Comparison of ENCODE assay signal across 19 cellular contexts in genomic region chr11:528166-528814, GRCh38.
"Had no signal": no experiment of that assay in that cellular context is flagged by ENCODE, and none has a peak within 500 bp of the region (broad histone marks: within the 10 kb centered on the region; RNA-seq: fewer than 3 reads in every experiment).

No MANE protein-coding gene starts in this region.

- H3K27me3 ChIP-seq: sigmoid colon had no signal

- H3K79me2 ChIP-seq: parathyroid adenoma had no signal

- H3K9me3 ChIP-seq: sigmoid colon, thoracic aorta had no signal

- H3K4me3 ChIP-seq: coronary artery, sigmoid colon, thoracic aorta had no signal

- DNase-seq: activated CD4-positive, alpha-beta T cell treated with anti-CD3 and anti-CD28 coated beads, Interleukin-2, amount 50 U/mL, for 48 hours; activated naive CD4-positive, alpha-beta T cell treated with anti-CD3 and anti-CD28 coated beads for 36 hours; activated naive CD8-positive, alpha-beta T cell treated with anti-CD3 and anti-CD28 coated beads, Interleukin-2, amount 10 ng/mL, durations not matched to agents 7 days and 5 days; activated T-cell treated with anti-CD3 and anti-CD28 coated beads, Interleukin-2, amount 50 U/mL, for 48 hours; amniotic stem cell; cerebellar nuclear complex; immature natural killer cell; kidney glomerular epithelial cell; sigmoid colon; stimulated activated CD4-positive, alpha-beta T cell treated with anti-CD3 and anti-CD28 coated beads, Interleukin-2, amount 100 ng/mL, for 48 hours; stimulated activated CD8-positive, alpha-beta memory T cell treated with anti-CD3 and anti-CD28 coated beads, Interleukin-4, amount 100 ng/mL, for 48 hours; stimulated activated naive B cell treated with anti-CD40 and anti-IgM and Interleukin-4, amounts not matched to agents 10 μg/mL and 1 μg/mL and 100 μg/mL, for 72 hours; T-helper 9 cell had no signal

- H3K4me1 Mint-ChIP-seq: activated naive CD8-positive, alpha-beta T cell treated with anti-CD3 and anti-CD28 coated beads, Interleukin-2, amount 10 ng/mL, durations not matched to agents 7 days and 5 days; WTC11 had no signal

- ATAC-seq: natural killer cell treated with Interleukin-12 subunit alpha and Interleukin-12 subunit beta and Interleukin-15 and Interleukin-18, amount 100 ng/mL, for 72 hours; stimulated activated naive B cell treated with anti-CD40 and anti-IgM and Interleukin-4, amounts not matched to agents 10 μg/mL and 1 μg/mL and 100 μg/mL, for 72 hours; WTC11 had no signal

- H3K27ac Mint-ChIP-seq: activated naive CD4-positive, alpha-beta T cell treated with anti-CD3 and anti-CD28 coated beads for 36 hours; activated naive CD8-positive, alpha-beta T cell treated with anti-CD3 and anti-CD28 coated beads, Interleukin-2, amount 10 ng/mL, durations not matched to agents 7 days and 5 days; immature natural killer cell; natural killer cell treated with Interleukin-12 subunit alpha and Interleukin-12 subunit beta and Interleukin-15 and Interleukin-18, amount 100 ng/mL, for 72 hours; stimulated activated naive B cell treated with anti-CD40 and anti-IgM and Interleukin-4, amounts not matched to agents 10 μg/mL and 1 μg/mL and 100 μg/mL, for 72 hours; WTC11 had no signal

- H3K9ac ChIP-seq: parathyroid adenoma had no signal

- H3K27me3 Mint-ChIP-seq: activated naive CD8-positive, alpha-beta T cell treated with anti-CD3 and anti-CD28 coated beads, Interleukin-2, amount 10 ng/mL, durations not matched to agents 7 days and 5 days; natural killer cell treated with Interleukin-12 subunit alpha and Interleukin-12 subunit beta and Interleukin-15 and Interleukin-18, amount 100 ng/mL, for 72 hours; stimulated activated naive B cell treated with anti-CD40 and anti-IgM and Interleukin-4, amounts not matched to agents 10 μg/mL and 1 μg/mL and 100 μg/mL, for 72 hours had no signal

- H3K27ac ChIP-seq: coronary artery, epithelial cell of prostate, parathyroid adenoma, sigmoid colon, thoracic aorta had no signal

- H3K9me3 Mint-ChIP-seq: activated naive CD4-positive, alpha-beta T cell treated with anti-CD3 and anti-CD28 coated beads for 36 hours; activated naive CD8-positive, alpha-beta T cell treated with anti-CD3 and anti-CD28 coated beads, Interleukin-2, amount 10 ng/mL, durations not matched to agents 7 days and 5 days; immature natural killer cell; natural killer cell treated with Interleukin-12 subunit alpha and Interleukin-12 subunit beta and Interleukin-15 and Interleukin-18, amount 100 ng/mL, for 72 hours; stimulated activated naive B cell treated with anti-CD40 and anti-IgM and Interleukin-4, amounts not matched to agents 10 μg/mL and 1 μg/mL and 100 μg/mL, for 72 hours had no signal

- H3K4me3 Mint-ChIP-seq: activated naive CD4-positive, alpha-beta T cell treated with anti-CD3 and anti-CD28 coated beads for 36 hours; activated naive CD8-positive, alpha-beta T cell treated with anti-CD3 and anti-CD28 coated beads, Interleukin-2, amount 10 ng/mL, durations not matched to agents 7 days and 5 days; immature natural killer cell; natural killer cell treated with Interleukin-12 subunit alpha and Interleukin-12 subunit beta and Interleukin-15 and Interleukin-18, amount 100 ng/mL, for 72 hours; stimulated activated naive B cell treated with anti-CD40 and anti-IgM and Interleukin-4, amounts not matched to agents 10 μg/mL and 1 μg/mL and 100 μg/mL, for 72 hours; WTC11 had no signal

- H3K36me3 Mint-ChIP-seq: immature natural killer cell; natural killer cell treated with Interleukin-12 subunit alpha and Interleukin-12 subunit beta and Interleukin-15 and Interleukin-18, amount 100 ng/mL, for 72 hours had no signal

- H2AFZ ChIP-seq: parathyroid adenoma had no signal

- H3K4me1 ChIP-seq: parathyroid adenoma had no signal
